Comparison of ENCODE assay signal across 11 cellular contexts in the genomic region with DNA sequence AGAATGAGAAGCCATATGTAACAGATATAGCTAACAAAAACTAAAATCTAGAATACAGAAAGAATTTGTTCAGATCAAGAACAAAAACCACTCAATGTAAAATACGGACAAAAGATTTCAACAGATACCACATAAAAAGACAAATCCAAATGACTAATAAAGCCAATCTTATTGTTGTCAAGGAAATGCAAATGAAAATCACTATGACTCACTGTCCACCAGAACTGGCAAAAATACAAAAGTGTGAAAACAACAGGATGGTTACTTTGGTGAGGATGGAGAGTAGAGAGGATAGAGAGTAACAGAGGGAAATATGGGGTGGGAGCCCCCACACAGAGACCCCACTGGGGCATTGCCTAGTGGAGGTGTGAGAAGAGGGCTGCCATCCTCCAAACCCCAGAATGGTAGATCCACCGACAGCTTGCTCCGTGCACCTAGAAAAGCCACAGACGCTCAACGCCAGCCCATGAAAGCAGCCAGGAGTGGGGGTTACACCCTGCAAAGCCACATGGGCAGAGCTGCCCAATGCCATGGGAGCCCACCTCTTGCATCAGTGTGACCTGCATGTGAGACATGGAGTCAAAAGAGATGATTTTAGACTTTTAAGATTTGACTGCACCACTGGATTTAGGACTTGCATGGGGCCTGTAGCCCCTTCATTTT. TPM values are rescaled to one million over a fixed set of nuclear protein-coding genes. Genes with fewer than 3 reads are reported as not detected.
DNase-seq lines count a peak whose midpoint lies in the region; ATAC-seq and TF ChIP-seq lines count a peak whose summit lies in the region.
"Had no signal": no experiment of that assay in that cellular context is flagged by ENCODE, and none has a peak within 500 bp of the region (broad histone marks: within the 10 kb centered on the region; RNA-seq: fewer than 3 reads in every experiment).

No MANE protein-coding gene starts in this region.

- no peaks in the 10 kb centered on the region for H3K79me2 ChIP-seq in GM23338 (replicated peaks; ENCODE audit: insufficient read depth)

- DNase-seq in AG08395 (ENCODE audit: low spot score) (peak; percentile 73), GM13977 (ENCODE audit: low spot score) (peak; percentile 37), RWPE2 (ENCODE audit: low spot score) (no peak), fibroblast of peridontal ligament (ENCODE audit: extremely low read depth) (peak; percentile 86), GM23338 (ENCODE audit: low spot score) (no peak), NCI-H510A treated with DMSO at 0.1 percent for 48 hours (lab: John Stamatoyannopoulos, UW) (no peak), NCI-H1694 (lab: John Stamatoyannopoulos, UW) (no peak)
- DNase-seq: midbrain, NCI-H1436 had no signal

- ATAC-seq in RWPE2 (ENCODE audit: low read depth) (peak; percentile 28), GM23338 (no peak), GM18511 (IDR thresholded peaks at IDR 0.05; ENCODE audit: unreplicated experiment) (no peak)

- H3K4me1 Mint-ChIP-seq in GM23338, result peaks cover 7% of the 10 kb centered on the region

- H3K4me3 Mint-ChIP-seq in GM23338, result no peak overlapping the region

- H3K4me3 ChIP-seq in RWPE2 (ENCODE audit: severe bottlenecking) (no peak overlapping the region), GM23338 (no peak overlapping the region)
- H3K4me3 ChIP-seq: thoracic aorta had no signal

- H3K9me3 ChIP-seq in RWPE2 (ENCODE audit: severe bottlenecking), result no peaks in the 10 kb centered on the region
- H3K9me3 ChIP-seq: thoracic aorta had no signal

- H3K4me2 ChIP-seq in GM23338, result no peak overlapping the region

- no peak for TF ChIP-seq CTCF in GM13977 (IDR thresholded peaks at IDR 0.05; ENCODE audit: extremely low read depth, insufficient read depth, missing control alignments)
- TF ChIP-seq CTCF in RWPE2 (IDR thresholded peaks at IDR 0.05; ENCODE audit: poor library complexity, severe bottlenecking), result no peak
- no peak for TF ChIP-seq CTCF in GM23338 (conservative IDR thresholded peaks at IDR 0.05; ENCODE audit: low read depth in 2 of 2)

- no peak overlapping the region for H3K27ac Mint-ChIP-seq in GM23338

- H3K9me2 ChIP-seq in GM23338 (ENCODE audit: insufficient read depth), result no peaks in the 10 kb centered on the region

- no peaks in the 10 kb centered on the region for H3K36me3 ChIP-seq in RWPE2 (ENCODE audit: low read depth)
- H3K36me3 ChIP-seq in GM23338 (ENCODE audit: insufficient read depth), result no peaks in the 10 kb centered on the region
- H3K36me3 ChIP-seq: thoracic aorta had no signal

- no peak overlapping the region for H2AFZ ChIP-seq in GM23338

- H3F3A ChIP-seq in GM23338 (replicated peaks; ENCODE audit: low read depth), result no peaks in the 10 kb centered on the region

- no peaks in the 10 kb centered on the region for H3K27me3 Mint-ChIP-seq in GM23338 (ENCODE audit: insufficient read depth, low read depth, poor library complexity)

- in situ Hi-C loops in GM13977 (cut with MboI; ENCODE audit: low pct_unique_long_range_greater_than_20kb, low sequenced_read_pairs, unreplicated experiment), result no loop called here

- no peak overlapping the region for H3K27ac ChIP-seq in RWPE2 (ENCODE audit: poor library complexity, severe bottlenecking)
- no peak overlapping the region for H3K27ac ChIP-seq in GM23338 (ENCODE audit: low read depth)
- H3K27ac ChIP-seq: thoracic aorta had no signal

- no peaks in the 10 kb centered on the region for H4K20me1 ChIP-seq in GM23338 (replicated peaks; ENCODE audit: insufficient read depth)

- no peaks in the 10 kb centered on the region for H3K36me3 Mint-ChIP-seq in GM23338 (ENCODE audit: low read depth)

- H3K4me1 ChIP-seq in RWPE2 (ENCODE audit: insufficient read depth, poor library complexity, severe bottlenecking) (peaks cover 21% of the 10 kb centered on the region), GM23338 (ENCODE audit: insufficient read depth) (peaks cover 9% of the 10 kb centered on the region)

- no peaks in the 10 kb centered on the region for H3K27me3 ChIP-seq in RWPE2 (ENCODE audit: insufficient read depth, poor library complexity, severe bottlenecking)
- H3K27me3 ChIP-seq in GM23338 (ENCODE audit: insufficient read depth), result peaks cover 12% of the 10 kb centered on the region

- H3K9me3 Mint-ChIP-seq in GM23338, result no peaks in the 10 kb centered on the region

TF ChIP-seq in GM23338, 12 proteins besides CTCF, POLR2A, EP300 and RAD21:
- TF ChIP-seq EZH2phosphoT487 (IDR thresholded peaks at IDR 0.05; ENCODE audit: unreplicated experiment), result no peak
- no peak for TF ChIP-seq ZNF114 (CRISPR knock-in tag; IDR thresholded peaks at IDR 0.05)
- TF ChIP-seq ZNF331 (CRISPR knock-in tag; IDR thresholded peaks at IDR 0.05; ENCODE audit: low read depth), result no peak
- no peak for TF ChIP-seq EZH2 (IDR thresholded peaks at IDR 0.05; ENCODE audit: low read depth, unreplicated experiment)
- no peak for TF ChIP-seq STAT1 (IDR thresholded peaks at IDR 0.05; ENCODE audit: unreplicated experiment)
- TF ChIP-seq CREB1 (CRISPR knock-in tag; IDR thresholded peaks at IDR 0.05; ENCODE audit: low read depth), result no peak

RNA-seq across cellular contexts. Expression of a gene that starts 15.2 kb away (rescaled TPM):
- total RNA-seq in GM23338 (2014; rRNA removed; shearing (Covaris generic)), result 8.8 and 10.0 TPM in 2 replicates
- 13.4 and 15.7 TPM in 2 replicates for polyA plus RNA-seq in GM23338 (2016; fragmentation: Nextera tagmentation; extraction: Ambion mirVana)

RNA-seq across cellular contexts. Expression of a gene that starts 33.1 kb away (rescaled TPM):
- not detected in 2 replicates for total RNA-seq in GM23338 (2014; rRNA removed; shearing (Covaris generic))
- not detected in 2 replicates for polyA plus RNA-seq in GM23338 (2016; fragmentation: Nextera tagmentation; extraction: Ambion mirVana)

Comparison
In these comparisons a context has a peak if more than half of its experiments do, and no peak if none do; other contexts are left out.
1. DNase-seq: peak in AG08395 (single experiment), GM13977 (single experiment) and fibroblast of peridontal ligament (single experiment); none in RWPE2 (single experiment), GM23338 (single experiment), NCI-H510A treated with DMSO at 0.1 percent for 48 hours (single experiment) and NCI-H1694 (single experiment).